15 cellular contexts compared by ENCODE assay signal in genomic region chr19:10727599-10728250, GRCh38. TPM values are rescaled to one million over a fixed set of nuclear protein-coding genes. Genes with fewer than 3 reads are reported as not detected.
A peak's percentile ranks its signal among the peaks of the same experiment; 100 is the strongest.
DNase-seq lines count a peak whose midpoint lies in the region; ATAC-seq and TF ChIP-seq lines count a peak whose summit lies in the region.
"Had no signal": no experiment of that assay in that cellular context is flagged by ENCODE, and none has a peak within 500 bp of the region (broad histone marks: within the 10 kb centered on the region; RNA-seq: fewer than 3 reads in every experiment).

No MANE protein-coding gene starts in this region.

- H3K4me1 ChIP-seq in osteoblast (ENCODE audit: insufficient read depth, low read length), result no peaks in the 10 kb centered on the region
- H3K4me1 ChIP-seq: A549 had no signal

- H3K27ac Mint-ChIP-seq in activated CD4-positive, alpha-beta T cell treated with anti-CD3 and anti-CD28 coated beads for 36 hours, result peak overlapping the region; percentile 37
- peak overlapping the region; percentile 78 to 96 for H3K27ac Mint-ChIP-seq in effector memory CD8-positive, alpha-beta T cell
- H3K27ac Mint-ChIP-seq: progenitor cell of endocrine pancreas had no signal

- peaks cover 11% of the 10 kb centered on the region for H3K36me3 ChIP-seq in osteoblast (ENCODE audit: insufficient read depth, low read length)

- ATAC-seq in activated CD4-positive, alpha-beta T cell treated with anti-CD3 and anti-CD28 coated beads for 36 hours, result no peak
- ATAC-seq in effector memory CD8-positive, alpha-beta T cell (replicated peaks), result no peak
- ATAC-seq in HG02642 (IDR thresholded peaks at IDR 0.05; ENCODE audit: poor library complexity, unreplicated experiment), result no peak
- ATAC-seq: A549 had no signal

- intact Hi-C loops in activated CD4-positive, alpha-beta T cell treated with anti-CD3 and anti-CD28 coated beads for 36 hours (cut with DNase I, micrococcal nuclease), result no loop called here

- POLR2A ChIA-PET in activated CD4-positive, alpha-beta T cell treated with anti-CD3 and anti-CD28 coated beads for 36 hours (lab: Charles Lee), result interaction anchor here (0.5 kb wide), 1 partner anchor 16 kb away, joined by 4 read pairs; no protein-coding TSS in a partner anchor

- H3K27me3 ChIP-seq in osteoblast (ENCODE audit: insufficient read depth, low read length), result no peaks in the 10 kb centered on the region

- no peaks in the 10 kb centered on the region for H3K9me3 ChIP-seq in osteoblast (ENCODE audit: low read depth, low read length)
- H3K9me3 ChIP-seq: A549 had no signal

- H3K4me1 Mint-ChIP-seq in activated CD4-positive, alpha-beta T cell treated with anti-CD3 and anti-CD28 coated beads for 36 hours, result peaks cover 60% of the 10 kb centered on the region
- peaks cover 53 to 60% of the 10 kb centered on the region in 2 donors for H3K4me1 Mint-ChIP-seq in effector memory CD8-positive, alpha-beta T cell (ENCODE audit: low read depth in 2 of 2)

- H3K9me3 Mint-ChIP-seq in activated CD4-positive, alpha-beta T cell treated with anti-CD3 and anti-CD28 coated beads for 36 hours (ENCODE audit: low read depth), result no peaks in the 10 kb centered on the region
- no peaks in the 10 kb centered on the region for H3K9me3 Mint-ChIP-seq in effector memory CD8-positive, alpha-beta T cell

- peak overlapping the region; percentile 12 for H3K4me2 ChIP-seq in osteoblast (ENCODE audit: insufficient read depth, low read length)
- H3K4me2 ChIP-seq: A549 had no signal

- peaks cover 23% of the 10 kb centered on the region for H3K36me3 Mint-ChIP-seq in activated CD4-positive, alpha-beta T cell treated with anti-CD3 and anti-CD28 coated beads for 36 hours (ENCODE audit: low read depth)
- H3K36me3 Mint-ChIP-seq in effector memory CD8-positive, alpha-beta T cell (ENCODE audit: insufficient read depth), result peaks cover 38% of the 10 kb centered on the region

- no peak overlapping the region for H3K4me3 Mint-ChIP-seq in activated CD4-positive, alpha-beta T cell treated with anti-CD3 and anti-CD28 coated beads for 36 hours
- H3K4me3 Mint-ChIP-seq in effector memory CD8-positive, alpha-beta T cell, result peak overlapping the region in 1 of 2 donors; percentile 30

- no peak overlapping the region for H3K4me3 ChIP-seq in osteoblast (ENCODE audit: insufficient read depth, low read length)
- H3K4me3 ChIP-seq: A549 had no signal

- H2AFZ ChIP-seq in osteoblast (ENCODE audit: low read length), result no peak overlapping the region

- H3K79me2 ChIP-seq in osteoblast (ENCODE audit: insufficient read depth, low read length), result peaks cover 97% of the 10 kb centered on the region

- CTCF ChIA-PET in activated CD4-positive, alpha-beta T cell treated with anti-CD3 and anti-CD28 coated beads for 36 hours (lab: Charles Lee), result interaction anchor here (0.7 to 2.2 kb wide), 4 partner anchors 26 to 326 kb away, joined by 3 to 7 read pairs (median 4); partner anchors contain the start of gene QTRT1

- peaks cover 58% of the 10 kb centered on the region for H4K20me1 ChIP-seq in osteoblast (ENCODE audit: insufficient read depth, low read length)

- no peak for DNase-seq in activated CD4-positive, alpha-beta T cell treated with anti-CD3 and anti-CD28 coated beads for 36 hours
- no peak for DNase-seq in activated CD4-positive, alpha-beta T cell treated with anti-CD3 and anti-CD28 coated beads, Interleukin-2, amount 50 U/mL, for 1 hour
- DNase-seq in NCI-H2081 treated with DMSO at 0.1 percent for 48 hours (lab: John Stamatoyannopoulos, UW) (peak; percentile 94), osteoblast (ENCODE audit: insufficient read length, low spot score, missing footprints) (peak; percentile 66), CD1c-positive myeloid dendritic cell (ENCODE audit: extremely low spot score) (no peak), NCI-H510A (lab: John Stamatoyannopoulos, UW) (no peak)
- no peak for DNase-seq in effector memory CD8-positive, alpha-beta T cell
- DNase-seq: activated CD4-positive, CD25-positive, alpha-beta regulatory T cell treated with anti-CD3 and anti-CD28 coated beads, Interleukin-2, amount 50 U/mL, for 72 hours; activated effector memory CD4-positive, alpha-beta T cell treated with anti-CD3 and anti-CD28 coated beads, Interleukin-2, amount 50 U/mL, for 16 hours; Karpas-422; SHP77 treated with DMSO at 0.1 percent for 48 hours; stimulated activated CD4-positive, alpha-beta T cell treated with anti-CD3 and anti-CD28 coated beads, Interleukin-4, amount 100 ng/mL, for 24 hours had no signal

- TF ChIP-seq CTCF in osteoblast (IDR thresholded peaks at IDR 0.05; ENCODE audit: extremely low read depth, low read depth, low read length), result no peak

- peak overlapping the region; percentile 35 for H3K27ac ChIP-seq in osteoblast (ENCODE audit: low read depth, low read length)
- H3K27ac ChIP-seq: A549 had no signal

- no peaks in the 10 kb centered on the region for H3K27me3 Mint-ChIP-seq in activated CD4-positive, alpha-beta T cell treated with anti-CD3 and anti-CD28 coated beads for 36 hours
- no peaks in the 10 kb centered on the region for H3K27me3 Mint-ChIP-seq in effector memory CD8-positive, alpha-beta T cell
- H3K27me3 Mint-ChIP-seq: progenitor cell of endocrine pancreas had no signal

RNA-seq across cellular contexts. Expression of gene DNM2, which starts 9.8 kb away (rescaled TPM):
- 100 to 1,000 TPM; 167 to 185 TPM for total RNA-seq in activated CD4-positive, alpha-beta T cell treated with anti-CD3 and anti-CD28 coated beads for 36 hours
- 89.6 and 102 TPM in 2 replicates for total RNA-seq in osteoblast

RNA-seq across cellular contexts. Expression of gene QTRT1, which starts 26.5 kb away (rescaled TPM):
- 10 to 100 TPM; 51.5 to 52.8 TPM for total RNA-seq in activated CD4-positive, alpha-beta T cell treated with anti-CD3 and anti-CD28 coated beads for 36 hours
- total RNA-seq in osteoblast, result 34.0 and 36.5 TPM in 2 replicates

Comparison
In these comparisons a context has a peak if more than half of its experiments do, and no peak if none do; other contexts are left out.
1. DNase-seq: peak in NCI-H2081 treated with DMSO at 0.1 percent for 48 hours (single experiment) and osteoblast (single experiment); none in activated CD4-positive, alpha-beta T cell treated with anti-CD3 and anti-CD28 coated beads for 36 hours (single experiment), activated CD4-positive, alpha-beta T cell treated with anti-CD3 and anti-CD28 coated beads, Interleukin-2, amount 50 U/mL, for 1 hour (single experiment), effector memory CD8-positive, alpha-beta T cell (0 of 3), CD1c-positive myeloid dendritic cell (single experiment) and NCI-H510A (single experiment).